ENCODE assay signal across 5 cellular contexts in genomic region chr4:182924497-182924896, GRCh38.
"Had no signal": no experiment of that assay in that cellular context is flagged by ENCODE, and none has a peak within 500 bp of the region (broad histone marks: within the 10 kb centered on the region; RNA-seq: fewer than 3 reads in every experiment).

No MANE protein-coding gene starts in this region.

- H3K4me1 ChIP-seq: upper lobe of left lung, vagina had no signal

- H3K4me3 ChIP-seq: ovary, skin epidermis, upper lobe of left lung, vagina had no signal

- DNase-seq: cortex of kidney had no signal

- H3K36me3 ChIP-seq: ovary, upper lobe of left lung, vagina had no signal

- H3K27ac ChIP-seq: ovary, skin epidermis, upper lobe of left lung, vagina had no signal

- H3K9me3 ChIP-seq: ovary, upper lobe of left lung, vagina had no signal

- H3K27me3 ChIP-seq: ovary, upper lobe of left lung, vagina had no signal
